In the genomic region with DNA sequence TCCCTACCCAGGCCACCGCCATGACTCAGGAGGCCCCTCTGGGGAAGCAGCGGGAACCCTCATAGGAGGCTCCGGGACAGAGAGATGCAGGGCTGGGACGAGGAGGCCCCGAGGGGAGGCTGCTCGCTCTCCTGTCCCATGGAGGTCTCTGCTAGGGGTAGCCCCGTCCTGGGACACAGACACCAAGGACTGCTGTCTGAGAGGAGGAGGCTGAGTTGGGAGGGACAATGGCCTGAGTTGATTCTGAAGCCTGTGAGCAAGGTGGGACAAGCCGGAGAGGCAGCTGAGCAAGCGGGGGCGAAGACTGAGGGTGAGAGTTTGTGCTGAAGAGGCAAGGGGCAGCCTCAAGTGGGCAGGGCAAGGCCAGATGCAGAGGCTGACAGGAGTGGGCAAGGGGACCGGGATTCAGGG, we compare ENCODE assay signal across 19 cellular contexts. TPM values are rescaled to one million over a fixed set of nuclear protein-coding genes. Genes with fewer than 3 reads are reported as not detected.
DNase-seq lines count a peak whose midpoint lies in the region; ATAC-seq and TF ChIP-seq lines count a peak whose summit lies in the region.
"Had no signal": no experiment of that assay in that cellular context is flagged by ENCODE, and none has a peak within 500 bp of the region (broad histone marks: within the 10 kb centered on the region; RNA-seq: fewer than 3 reads in every experiment).

No MANE protein-coding gene starts in this region.

- H3K36me3 Mint-ChIP-seq in T-helper 17 cell (ENCODE audit: low read depth) (no peaks in the 10 kb centered on the region), immature natural killer cell (peaks cover 0 to 3% (median 0%) of the 10 kb centered on the region in 3 donors), progenitor cell of endocrine pancreas (ENCODE audit: insufficient read depth) (no peaks in the 10 kb centered on the region)
- H3K36me3 Mint-ChIP-seq: IgD-negative memory B cell had no signal

- H3K27me3 Mint-ChIP-seq in T-helper 17 cell (peaks cover 15% of the 10 kb centered on the region), immature natural killer cell (ENCODE audit: low read depth in 3 of 3) (peaks cover 0 to 6% (median 2%) of the 10 kb centered on the region in 3 donors), progenitor cell of endocrine pancreas (peaks cover 10% of the 10 kb centered on the region)
- H3K27me3 Mint-ChIP-seq: IgD-negative memory B cell had no signal

- in situ Hi-C loops in GM13976 (cut with MboI; ENCODE audit: low sequenced_read_pairs, unreplicated experiment), result loop anchor here (10.0 kb wide), 1 partner anchor 192 kb away; a partner anchor contains a TSS

- H3K4me1 Mint-ChIP-seq in T-helper 17 cell (peaks cover 20% of the 10 kb centered on the region), immature natural killer cell (peaks cover 62 to 76% of the 10 kb centered on the region in 2 donors), progenitor cell of endocrine pancreas (ENCODE audit: low read depth) (peaks cover 13% of the 10 kb centered on the region)

- DNase-seq in GM13976 (ENCODE audit: low spot score) (peak; percentile 20), T-helper 17 cell (no peak), immature natural killer cell (no peak), progenitor cell of endocrine pancreas (ENCODE audit: low spot score, unreplicated experiment) (no peak), MV-4-11 (lab: John Stamatoyannopoulos, UW) (no peak), 8988T (no peak), Kasumi-1 (lab: John Stamatoyannopoulos, UW) (no peak), AG20443 (ENCODE audit: low spot score) (no peak)
- DNase-seq: activated CD4-positive, alpha-beta T cell treated with anti-CD3 and anti-CD28 coated beads for 4 hours; activated CD8-positive, alpha-beta memory T cell treated with anti-CD3 and anti-CD28 coated beads, Interleukin-2, amount 50 U/mL, for 4 hours; central memory CD4-positive, alpha-beta T cell; effector CD8-positive, alpha-beta T cell; NCI-H1694 treated with DMSO at 0.1 percent for 48 hours; NCI-H2227 treated with DMSO at 0.1 percent for 48 hours; NCI-H774; SW 1271 had no signal

- H3K9me3 Mint-ChIP-seq in immature natural killer cell (no peaks in the 10 kb centered on the region), progenitor cell of endocrine pancreas (ENCODE audit: low read depth) (no peaks in the 10 kb centered on the region)
- H3K9me3 Mint-ChIP-seq: IgD-negative memory B cell had no signal

- H3K9me3 ChIP-seq in T-helper 17 cell (ENCODE audit: control insufficient read depth, low read length, poor library complexity, severe bottlenecking), result no peaks in the 10 kb centered on the region
- H3K9me3 ChIP-seq: gastrocnemius medialis had no signal

- H3K4me3 Mint-ChIP-seq in T-helper 17 cell (no peak overlapping the region), immature natural killer cell (peak overlapping the region in 1 of 5 donors; percentile 51), progenitor cell of endocrine pancreas (ENCODE audit: low read depth) (no peak overlapping the region)

- no peak for TF ChIP-seq CTCF in GM13976 (IDR thresholded peaks at IDR 0.05; ENCODE audit: borderline replicate concordance, control extremely low read depth, extremely low read depth, insufficient read depth, missing control alignments)
- no peak for TF ChIP-seq CTCF in progenitor cell of endocrine pancreas (IDR thresholded peaks at IDR 0.05; ENCODE audit: unreplicated experiment)

- H3K27ac Mint-ChIP-seq in T-helper 17 cell (peak overlapping the region; percentile 51), immature natural killer cell (peak overlapping the region in 4 of 6 donors; percentile 22 to 69 (median 54)), progenitor cell of endocrine pancreas (peak overlapping the region; percentile 24)

- no peak for ATAC-seq in T-helper 17 cell
- ATAC-seq: gastrocnemius medialis, Right ventricle myocardium inferior had no signal

RNA-seq across cellular contexts. Expression of a gene that starts 17.4 kb away (rescaled TPM):
- total RNA-seq in T-helper 17 cell (10 to 100 TPM in 1 of 2 donors, 1 to 10 TPM in 1; 7.4 to 10.0 TPM), progenitor cell of endocrine pancreas (29.5 and 36.6 TPM in 2 replicates)
- 10 to 100 TPM; 38.3 to 89.0 (median 54.3) TPM for polyA plus RNA-seq in immature natural killer cell
